Comparison of ENCODE assay signal across 18 cellular contexts in the genomic region with DNA sequence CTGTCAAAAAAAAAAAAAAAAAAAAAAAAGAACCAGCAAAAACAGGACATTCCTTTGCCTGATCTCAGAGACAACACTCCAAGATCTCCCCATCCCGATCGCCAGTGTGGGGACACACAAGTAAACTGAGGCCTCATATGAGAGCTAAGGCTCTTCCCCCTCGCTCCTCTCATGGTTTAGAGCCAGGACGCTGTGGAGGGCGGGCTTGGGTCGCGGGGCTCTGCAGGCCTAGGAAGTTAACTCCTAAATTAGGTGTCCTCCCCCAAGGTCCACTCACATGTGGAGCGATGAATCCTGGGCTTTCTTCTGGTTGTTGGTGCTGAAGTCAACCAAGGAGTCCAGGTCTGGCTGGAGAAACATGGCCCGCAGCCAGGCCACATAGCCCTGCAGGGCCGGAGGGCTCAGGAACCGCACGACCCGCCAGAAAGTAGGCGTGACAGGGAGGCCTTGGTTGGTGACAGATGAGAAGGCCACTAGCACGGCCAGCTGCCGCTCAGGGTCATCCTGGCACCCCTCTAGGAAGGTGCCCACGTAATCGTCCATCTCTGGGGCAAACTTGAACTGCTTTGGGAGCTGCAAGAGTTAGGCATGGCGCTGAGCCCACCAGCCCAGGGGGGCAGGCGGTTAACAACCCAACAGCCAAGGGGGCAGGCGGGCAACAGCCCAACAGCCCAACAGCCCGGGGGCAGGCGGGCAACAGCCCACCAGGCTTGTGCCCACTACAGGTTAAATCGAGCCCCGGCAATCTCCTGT. TPM values are rescaled to one million over a fixed set of nuclear protein-coding genes. Genes with fewer than 3 reads are reported as not detected.
DNase-seq lines count a peak whose midpoint lies in the region; ATAC-seq, FAIRE-seq and TF ChIP-seq lines count a peak whose summit lies in the region.
"Had no signal": no experiment of that assay in that cellular context is flagged by ENCODE, and none has a peak within 500 bp of the region (broad histone marks: within the 10 kb centered on the region; RNA-seq: fewer than 3 reads in every experiment).

No MANE protein-coding gene starts in this region.

- TF ChIP-seq CTCF in HepG2 (CRISPR knock-in tag; IDR thresholded peaks at IDR 0.05) (no peak), right lobe of liver (IDR thresholded peaks at IDR 0.05) (no peak), RWPE1 (conservative IDR thresholded peaks at IDR 0.05; ENCODE audit: low read depth) (no peak), kidney (IDR thresholded peaks at IDR 0.05; ENCODE audit: borderline replicate concordance, extremely low read depth, insufficient read depth) (no peak), spleen (IDR thresholded peaks at IDR 0.05 in 8 of 11, conservative IDR thresholded peaks at IDR 0.05 in 3 of 11) (no peak), dorsolateral prefrontal cortex (IDR thresholded peaks at IDR 0.05 in 54 of 56, conservative IDR thresholded peaks at IDR 0.05 in 2 of 56; ENCODE audit: low read depth in 1 of 56, partially characterized antibody in 56 of 56) (no peak)

- TF ChIP-seq POLR2A in HepG2 (IDR thresholded peaks at IDR 0.05; ENCODE audit: insufficient read depth in 1 of 2, low read depth in 2 of 2, low read length in 2 of 2), result no peak
- TF ChIP-seq POLR2A in right lobe of liver (IDR thresholded peaks at IDR 0.05), result no peak
- TF ChIP-seq POLR2A in spleen (IDR thresholded peaks at IDR 0.05), result no peak

- BruUV-seq in HepG2 (replicated peaks; lab: Mats Ljungman, UMichigan), result no TSS peak

- H3K27ac ChIP-seq in HepG2 (ENCODE audit: extremely low read length, insufficient read depth, low read length), result no peak overlapping the region
- H3K27ac ChIP-seq in right lobe of liver, result no peak overlapping the region
- 0 out of 2 replicates have a peak overlapping the region, but pooled peaks have one; percentile 5 for H3K27ac ChIP-seq in RWPE1
- no peak overlapping the region for H3K27ac ChIP-seq in kidney (ENCODE audit: low read depth in 2 of 2, low read length in 2 of 2)
- H3K27ac ChIP-seq in spleen, result peak overlapping the region in 2 of 8 donors; percentile 0 to 40
- no peak overlapping the region for H3K27ac ChIP-seq in dorsolateral prefrontal cortex
- H3K27ac ChIP-seq: A549, C4-2B had no signal

- H3K9ac ChIP-seq in HepG2 (ENCODE audit: insufficient read depth, low read depth, low read length), result no peak overlapping the region
- no peak overlapping the region for H3K9ac ChIP-seq in kidney (ENCODE audit: low read length in 2 of 2)

- TF ChIP-seq RAD21 in HepG2 (CRISPR knock-in tag; IDR thresholded peaks at IDR 0.05), result no peak

- H3K27me3 ChIP-seq in HepG2 (ENCODE audit: control insufficient read depth in 1 of 2, insufficient read depth in 2 of 2, low read length in 2 of 2) (no peaks in the 10 kb centered on the region), right lobe of liver (no peaks in the 10 kb centered on the region), spleen (replicated peaks in 1 of 7) (no peaks in the 10 kb centered on the region), dorsolateral prefrontal cortex (no peaks in the 10 kb centered on the region)
- H3K27me3 ChIP-seq: BE2C had no signal

- CTCF ChIA-PET in HepG2 (lab: Yijun Ruan, JAX; ENCODE audit: low intra/inter-chr PET ratio, low total read pairs) (no interaction called here), RWPE1 (lab: Yijun Ruan, JAX) (interaction anchor here (0.8 kb wide), 1 partner anchor 15 kb away, joined by 3 read pairs; no protein-coding TSS in a partner anchor)

- no peak for ATAC-seq in HepG2
- ATAC-seq in right lobe of liver, result no peak
- no peak for ATAC-seq in activated CD4-positive, CD25-positive, alpha-beta regulatory T cell treated with anti-CD3 and anti-CD28 coated beads, Interleukin-2, amount 50 U/mL, for 24 hours
- ATAC-seq in GM18861 (IDR thresholded peaks at IDR 0.05; ENCODE audit: unreplicated experiment), result no peak
- ATAC-seq: A549 had no signal

- H4K20me1 ChIP-seq in HepG2 (ENCODE audit: insufficient read depth, low read length), result no peaks in the 10 kb centered on the region

- TF ChIP-seq EP300 in HepG2 (IDR thresholded peaks at IDR 0.05; ENCODE audit: low read depth in 2 of 2, low read length in 2 of 2) (no peak), HepG2 (CRISPR knock-in tag; IDR thresholded peaks at IDR 0.05; ENCODE audit: borderline replicate concordance) (no peak)

- H2AFZ ChIP-seq in HepG2 (ENCODE audit: low read length), result no peak overlapping the region

- H3K4me1 ChIP-seq in HepG2 (ENCODE audit: insufficient read depth, low read length), result peaks cover 14% of the 10 kb centered on the region
- peaks cover 0 to 9% (median 4%) of the 10 kb centered on the region in 4 donors for H3K4me1 ChIP-seq in right lobe of liver
- peaks cover 0 to 9% of the 10 kb centered on the region in 2 donors for H3K4me1 ChIP-seq in kidney (ENCODE audit: control insufficient read depth in 1 of 2, insufficient read depth in 1 of 2, low read depth in 1 of 2, low read length in 2 of 2)
- peaks cover 11 to 29% (median 20%) of the 10 kb centered on the region in 6 donors for H3K4me1 ChIP-seq in spleen
- H3K4me1 ChIP-seq: BE2C had no signal

- H3K4me3 ChIP-seq in HepG2 (replicated peaks in 1 of 3; ENCODE audit: insufficient read depth in 1 of 3, low read depth in 2 of 3, low read length in 3 of 3) (no peak overlapping the region), right lobe of liver (no peak overlapping the region), kidney (ENCODE audit: low read length in 2 of 2) (no peak overlapping the region), spleen (no peak overlapping the region), dorsolateral prefrontal cortex (no peak overlapping the region)
- H3K4me3 ChIP-seq: A549 had no signal

- POLR2A ChIA-PET in HepG2 (lab: Yijun Ruan, JAX), result no interaction called here
- POLR2A ChIA-PET in RWPE1 (lab: Yijun Ruan, JAX; ENCODE audit: low non-redundant PET), result interaction anchor here (0.6 kb wide), 1 partner anchor 13 kb away, joined by 3 read pairs; no protein-coding TSS in a partner anchor

- WGBS in HepG2 (ENCODE audit: low lambda C conversion rate), result 99% methylated on average over 14 of the region's 25 CpGs
- WGBS in right lobe of liver (ENCODE audit: insufficient coverage, low coverage, low lambda C conversion rate, missing lambda C conversion rate), result 96% methylated on average over 3 of the region's 25 CpGs
- WGBS in spleen, 5 donors, result 86 to 91% (median 87%) methylated on average over 15 to 25 of the region's 25 CpGs

- H3K79me2 ChIP-seq in HepG2 (ENCODE audit: insufficient read depth, low read length), result peaks cover 14% of the 10 kb centered on the region

- in situ Hi-C loops in HepG2 (cut with HindIII; ENCODE audit: extremely low pct_ligation_motif_present, low pct_unique_long_range_greater_than_20kb), result loop anchor here (10.0 kb wide), 1 partner anchor 345 kb away; the partner anchor contains the start of gene C17orf107

- no peak for FAIRE-seq in HepG2 (lab: Jason Lieb, UNC)
- no peak for FAIRE-seq in kidney (lab: Jason Lieb, UNC)
- FAIRE-seq: A549, GM12892 had no signal

- H3K36me3 ChIP-seq in HepG2 (replicated peaks in 1 of 2; ENCODE audit: control insufficient read depth in 1 of 2, insufficient read depth in 2 of 2, low read length in 2 of 2) (peaks cover 43 to 80% of the 10 kb centered on the region in 2 experiments), right lobe of liver (peaks cover 0 to 58% (median 20%) of the 10 kb centered on the region in 4 donors), kidney (ENCODE audit: control insufficient read depth in 1 of 2, insufficient read depth in 2 of 2, low read length in 2 of 2) (peaks cover 13 to 27% of the 10 kb centered on the region in 2 donors), spleen (peaks cover 3 to 92% (median 85%) of the 10 kb centered on the region in 6 donors)

- intact Hi-C loops in HepG2 (cut with micrococcal nuclease; ENCODE audit: unreplicated experiment) (no loop called here), right lobe of liver (cut with DNase I) (loop anchor here in 1 of 2 donors (10.0 kb wide), 1 partner anchor 125 kb away; no protein-coding TSS in a partner anchor), kidney (cut with DNase I) (no loop called here), spleen (cut with DNase I; ENCODE audit: low total_unique reads) (no loop called here), dorsolateral prefrontal cortex (cut with DNase I) (loop anchor here in 1 of 2 donors (5.0 to 10.0 kb wide), 3 partner anchors 128 to 345 kb away; no protein-coding TSS in a partner anchor)

- H3K9me3 ChIP-seq in HepG2 (ENCODE audit: low read length) (no peaks in the 10 kb centered on the region), right lobe of liver (no peaks in the 10 kb centered on the region), kidney (ENCODE audit: control insufficient read depth in 1 of 2, low read length in 2 of 2) (no peaks in the 10 kb centered on the region), spleen (no peaks in the 10 kb centered on the region)
- H3K9me3 ChIP-seq: A549, BE2C had no signal

- H3K4me2 ChIP-seq in HepG2 (ENCODE audit: low read depth, low read length), result no peak overlapping the region
- H3K4me2 ChIP-seq: A549 had no signal

- no peak for DNase-seq in HepG2 (ENCODE audit: low spot score)
- no peak for DNase-seq in right lobe of liver
- DNase-seq in RWPE1 (ENCODE audit: low spot score), result no peak
- peak; percentile 70 for DNase-seq in kidney
- peak; percentile 74 for DNase-seq in spleen
- no peak for DNase-seq in dorsolateral prefrontal cortex
- DNase-seq: BE2C; CD4-positive, alpha-beta memory T cell; GDM1; HCEC 1CT had no signal

RNA-seq across cellular contexts. Expression of gene MYBBP1A, which starts 5.2 kb away (rescaled TPM):
- total RNA-seq in HepG2 (2016; rRNA removed; fragmentation: Illumina TruSeq; extraction: Trizol) (40.4 and 54.8 TPM in 2 replicates), right lobe of liver (10 to 100 TPM; 16.3 to 32.0 (median 23.7) TPM), kidney (51.6 TPM), spleen (10 to 100 TPM; 37.1 to 71.2 (median 54.4) TPM), dorsolateral prefrontal cortex (100 to 1,000 TPM in 2 of 120 experiments, 10 to 100 TPM in 118; 49.9 to 110 (median 68.5) TPM)
- 58.9 and 65.5 TPM in 2 replicates for total RNA-seq in HepG2 (2016; cell fraction: cytosol; rRNA removed; fragmentation: Illumina TruSeq; extraction: Trizol; ENCODE audit: low read depth)
- 35.1 and 61.8 TPM in 2 replicates for total RNA-seq in HepG2 (2016; cell fraction: insoluble cytoplasmic fraction; rRNA removed; fragmentation: Illumina TruSeq; extraction: Trizol)
- total RNA-seq in HepG2 (2016; cell fraction: membrane; rRNA removed; fragmentation: Illumina TruSeq; extraction: Trizol), result 24.4 and 24.9 TPM in 2 replicates
- 52.0 and 62.6 TPM in 2 replicates for total RNA-seq in HepG2 (2016; cell fraction: nucleus; rRNA removed; fragmentation: Illumina TruSeq; extraction: Trizol)
- polyA plus RNA-seq in HepG2 (2011; rRNA removed) (18.6 and 28.4 TPM in 2 replicates), kidney (ENCODE audit: insufficient read depth, low read depth, low replicate concordance) (11.9 TPM), spleen (10 to 100 TPM; 24.7 to 48.6 (median 35.5) TPM)
- polyA plus RNA-seq in HepG2 (2011; cell fraction: cytosol; rRNA removed), result 9.7 and 12.5 TPM in 2 replicates
- 158 and 176 TPM in 2 replicates for polyA plus RNA-seq in HepG2 (2011; cell fraction: nucleus; rRNA removed)
- 28.0 and 41.5 TPM in 2 replicates for polyA plus RNA-seq in HepG2 (2012)
- polyA plus RNA-seq in HepG2 (2016; cell fraction: cytosol; fragmentation: Illumina TruSeq; extraction: Trizol; ENCODE audit: low read depth), result 7.8 and 7.9 TPM in 2 replicates
- 28.2 and 32.7 TPM in 2 replicates for polyA plus RNA-seq in HepG2 (2016; cell fraction: insoluble cytoplasmic fraction; fragmentation: Illumina TruSeq; extraction: Trizol; ENCODE audit: low read depth)
- 9.0 and 12.1 TPM in 2 replicates for polyA plus RNA-seq in HepG2 (2016; cell fraction: membrane; fragmentation: Illumina TruSeq; extraction: Trizol; ENCODE audit: low read depth)
- polyA plus RNA-seq in HepG2 (2016; cell fraction: nucleus; fragmentation: Illumina TruSeq; extraction: Trizol; ENCODE audit: insufficient read depth, low read depth), result 146 and 160 TPM in 2 replicates
- 50.2 and 100 TPM in 2 replicates for polyA minus RNA-seq in HepG2 (2011; rRNA and poly(A)+ RNA removed; ENCODE audit: low replicate concordance)
- 19.4 and 21.0 TPM in 2 replicates for polyA minus RNA-seq in HepG2 (2011; cell fraction: cytosol; rRNA and poly(A)+ RNA removed)
- polyA minus RNA-seq in HepG2 (2011; cell fraction: nucleus; rRNA and poly(A)+ RNA removed), result 53.3 and 54.8 TPM in 2 replicates

RNA-seq across cellular contexts. Expression of gene GGT6, which starts 10.4 kb away (rescaled TPM):
- total RNA-seq in HepG2 (2016; rRNA removed; fragmentation: Illumina TruSeq; extraction: Trizol) (0.70 and 0.80 TPM in 2 replicates), right lobe of liver (under 1 TPM; 0.09 to 0.92 (median 0.27) TPM), kidney (16.8 TPM), spleen (under 1 TPM in 1 of 7 donors, not detected in 6; 0.42 TPM), dorsolateral prefrontal cortex (under 1 TPM in 1 of 120 experiments, not detected in 119; 0.29 TPM)
- total RNA-seq in HepG2 (2016; cell fraction: cytosol; rRNA removed; fragmentation: Illumina TruSeq; extraction: Trizol; ENCODE audit: low read depth), result 0.20 and 0.26 TPM in 2 replicates
- total RNA-seq in HepG2 (2016; cell fraction: insoluble cytoplasmic fraction; rRNA removed; fragmentation: Illumina TruSeq; extraction: Trizol), result 0.68 and 1.1 TPM in 2 replicates
- total RNA-seq in HepG2 (2016; cell fraction: membrane; rRNA removed; fragmentation: Illumina TruSeq; extraction: Trizol), result 0.59 and 0.62 TPM in 2 replicates
- total RNA-seq in HepG2 (2016; cell fraction: nucleus; rRNA removed; fragmentation: Illumina TruSeq; extraction: Trizol), result 0.28 and 0.37 TPM in 2 replicates
- polyA plus RNA-seq in HepG2 (2011; rRNA removed) (0.14 and 0.16 TPM in 2 replicates), kidney (ENCODE audit: insufficient read depth, low read depth, low replicate concordance) (51.4 TPM), spleen (under 1 TPM in 1 of 3 donors, not detected in 2; 0.03 TPM)
- polyA plus RNA-seq in HepG2 (2011; cell fraction: cytosol; rRNA removed), result 0.10 and 0.12 TPM in 2 replicates
- polyA plus RNA-seq in HepG2 (2011; cell fraction: nucleus; rRNA removed), result 0.09 and 0.43 TPM in 2 replicates
- 0.24 and 0.29 TPM in 2 replicates for polyA plus RNA-seq in HepG2 (2012)
- polyA plus RNA-seq in HepG2 (2016; cell fraction: cytosol; fragmentation: Illumina TruSeq; extraction: Trizol; ENCODE audit: low read depth), result 0.24 and 0.27 TPM in 2 replicates
- 0.71 and 1.2 TPM in 2 replicates for polyA plus RNA-seq in HepG2 (2016; cell fraction: insoluble cytoplasmic fraction; fragmentation: Illumina TruSeq; extraction: Trizol; ENCODE audit: low read depth)
- 0.50 and 0.52 TPM in 2 replicates for polyA plus RNA-seq in HepG2 (2016; cell fraction: membrane; fragmentation: Illumina TruSeq; extraction: Trizol; ENCODE audit: low read depth)
- 1.1 and 1.5 TPM in 2 replicates for polyA plus RNA-seq in HepG2 (2016; cell fraction: nucleus; fragmentation: Illumina TruSeq; extraction: Trizol; ENCODE audit: insufficient read depth, low read depth)
- 0.38 TPM in 1 of 2 replicates, not detected in the other for polyA minus RNA-seq in HepG2 (2011; rRNA and poly(A)+ RNA removed; ENCODE audit: low replicate concordance)
- polyA minus RNA-seq in HepG2 (2011; cell fraction: cytosol; rRNA and poly(A)+ RNA removed), result not detected in 2 replicates
- 0.12 TPM in 1 of 2 replicates, not detected in the other for polyA minus RNA-seq in HepG2 (2011; cell fraction: nucleus; rRNA and poly(A)+ RNA removed)
- total RNA-seq: CD4-positive, alpha-beta memory T cell; H4 had no signal
- polyA plus RNA-seq: A549; AG04450; CD4-positive, alpha-beta memory T cell had no signal

RNA-seq across cellular contexts. Expression of gene SMTNL2, which starts 34.4 kb away (rescaled TPM):
- 5.1 and 5.8 TPM in 2 replicates for total RNA-seq in HepG2 (2016; rRNA removed; fragmentation: Illumina TruSeq; extraction: Trizol)
- total RNA-seq in HepG2 (2016; cell fraction: cytosol; rRNA removed; fragmentation: Illumina TruSeq; extraction: Trizol; ENCODE audit: low read depth), result 1.5 and 1.6 TPM in 2 replicates
- total RNA-seq in HepG2 (2016; cell fraction: insoluble cytoplasmic fraction; rRNA removed; fragmentation: Illumina TruSeq; extraction: Trizol), result 5.3 and 5.8 TPM in 2 replicates
- 4.8 and 5.0 TPM in 2 replicates for total RNA-seq in HepG2 (2016; cell fraction: membrane; rRNA removed; fragmentation: Illumina TruSeq; extraction: Trizol)
- 3.0 and 4.2 TPM in 2 replicates for total RNA-seq in HepG2 (2016; cell fraction: nucleus; rRNA removed; fragmentation: Illumina TruSeq; extraction: Trizol)
- polyA plus RNA-seq in HepG2 (2011; rRNA removed), result 0.41 and 1.1 TPM in 2 replicates
- polyA plus RNA-seq in HepG2 (2011; cell fraction: cytosol; rRNA removed), result 0.38 and 0.64 TPM in 2 replicates
- 0.42 and 0.95 TPM in 2 replicates for polyA plus RNA-seq in HepG2 (2011; cell fraction: nucleus; rRNA removed)
- polyA plus RNA-seq in HepG2 (2012), result 0.58 and 0.69 TPM in 2 replicates
- polyA plus RNA-seq in HepG2 (2016; cell fraction: cytosol; fragmentation: Illumina TruSeq; extraction: Trizol; ENCODE audit: low read depth), result 1.8 TPM in 2 replicates
- polyA plus RNA-seq in HepG2 (2016; cell fraction: insoluble cytoplasmic fraction; fragmentation: Illumina TruSeq; extraction: Trizol; ENCODE audit: low read depth), result 7.9 and 8.6 TPM in 2 replicates
- 2.3 and 3.2 TPM in 2 replicates for polyA plus RNA-seq in HepG2 (2016; cell fraction: membrane; fragmentation: Illumina TruSeq; extraction: Trizol; ENCODE audit: low read depth)
- polyA plus RNA-seq in HepG2 (2016; cell fraction: nucleus; fragmentation: Illumina TruSeq; extraction: Trizol; ENCODE audit: insufficient read depth, low read depth), result 5.8 and 9.1 TPM in 2 replicates
- 1.9 TPM in 1 of 2 replicates, not detected in the other for polyA minus RNA-seq in HepG2 (2011; rRNA and poly(A)+ RNA removed; ENCODE audit: low replicate concordance)
- polyA minus RNA-seq in HepG2 (2011; cell fraction: cytosol; rRNA and poly(A)+ RNA removed), result 0.70 and 0.99 TPM in 2 replicates
- polyA minus RNA-seq in HepG2 (2011; cell fraction: nucleus; rRNA and poly(A)+ RNA removed), result 0.13 TPM in 1 of 2 replicates, not detected in the other
- total RNA-seq in right lobe of liver, result under 1 TPM in 3 of 6 experiments, not detected in 3; 0.12 to 0.25 (median 0.14) TPM
- 25.6 TPM for total RNA-seq in kidney
- polyA plus RNA-seq in kidney (ENCODE audit: insufficient read depth, low read depth, low replicate concordance), result 58.1 TPM
- total RNA-seq in spleen, result 1 to 10 TPM in 2 of 7 donors, under 1 TPM in 5; 0.42 to 1.5 (median 0.97) TPM
- polyA plus RNA-seq in spleen, result under 1 TPM; 0.22 to 0.67 (median 0.36) TPM
- total RNA-seq in dorsolateral prefrontal cortex, result 1 to 10 TPM in 38 of 120 experiments, under 1 TPM in 51, not detected in 31; 0.19 to 4.3 (median 0.85) TPM
- total RNA-seq: CD4-positive, alpha-beta memory T cell; HT-29 had no signal
- polyA plus RNA-seq: CD4-positive, alpha-beta memory T cell had no signal

RNA-seq across cellular contexts. Expression of gene SPNS2, which starts 51.3 kb away (rescaled TPM):
- total RNA-seq in HepG2 (2016; rRNA removed; fragmentation: Illumina TruSeq; extraction: Trizol) (not detected in 2 replicates), right lobe of liver (10 to 100 TPM in 1 of 6 experiments, 1 to 10 TPM in 5; 3.0 to 12.4 (median 7.3) TPM), kidney (60.5 TPM), spleen (10 to 100 TPM; 19.6 to 53.5 (median 36.6) TPM), dorsolateral prefrontal cortex (100 to 1,000 TPM in 4 of 120 experiments, 10 to 100 TPM in 116; 41.1 to 115 (median 69.7) TPM)
- total RNA-seq in HepG2 (2016; cell fraction: cytosol; rRNA removed; fragmentation: Illumina TruSeq; extraction: Trizol; ENCODE audit: low read depth), result not detected in 2 replicates
- not detected in 2 replicates for total RNA-seq in HepG2 (2016; cell fraction: insoluble cytoplasmic fraction; rRNA removed; fragmentation: Illumina TruSeq; extraction: Trizol)
- total RNA-seq in HepG2 (2016; cell fraction: membrane; rRNA removed; fragmentation: Illumina TruSeq; extraction: Trizol), result not detected in 2 replicates
- not detected in 2 replicates for total RNA-seq in HepG2 (2016; cell fraction: nucleus; rRNA removed; fragmentation: Illumina TruSeq; extraction: Trizol)
- polyA plus RNA-seq in HepG2 (2011; rRNA removed) (0.01 and 0.03 TPM in 2 replicates), kidney (ENCODE audit: insufficient read depth, low read depth, low replicate concordance) (75.1 TPM), spleen (10 to 100 TPM in 2 of 3 donors, 1 to 10 TPM in 1; 8.1 to 20.4 (median 13.2) TPM)
- polyA plus RNA-seq in HepG2 (2011; cell fraction: cytosol; rRNA removed), result 0.03 and 0.05 TPM in 2 replicates
- 0.14 TPM in 1 of 2 replicates, not detected in the other for polyA plus RNA-seq in HepG2 (2011; cell fraction: nucleus; rRNA removed)
- polyA plus RNA-seq in HepG2 (2012), result 0.16 and 0.34 TPM in 2 replicates
- not detected in 2 replicates for polyA plus RNA-seq in HepG2 (2016; cell fraction: cytosol; fragmentation: Illumina TruSeq; extraction: Trizol; ENCODE audit: low read depth)
- polyA plus RNA-seq in HepG2 (2016; cell fraction: insoluble cytoplasmic fraction; fragmentation: Illumina TruSeq; extraction: Trizol; ENCODE audit: low read depth), result not detected in 2 replicates
- polyA plus RNA-seq in HepG2 (2016; cell fraction: membrane; fragmentation: Illumina TruSeq; extraction: Trizol; ENCODE audit: low read depth), result not detected in 2 replicates
- not detected in 2 replicates for polyA plus RNA-seq in HepG2 (2016; cell fraction: nucleus; fragmentation: Illumina TruSeq; extraction: Trizol; ENCODE audit: insufficient read depth, low read depth)
- polyA minus RNA-seq in HepG2 (2011; rRNA and poly(A)+ RNA removed; ENCODE audit: low replicate concordance), result 0.16 TPM in 1 of 2 replicates, not detected in the other
- not detected in 2 replicates for polyA minus RNA-seq in HepG2 (2011; cell fraction: cytosol; rRNA and poly(A)+ RNA removed)
- not detected in 2 replicates for polyA minus RNA-seq in HepG2 (2011; cell fraction: nucleus; rRNA and poly(A)+ RNA removed)
- polyA plus RNA-seq: AG04450 had no signal

Comparison
In these comparisons a context has a peak if more than half of its experiments do, and no peak if none do; other contexts are left out.
1. DNase-seq: peak in kidney (single experiment) and spleen (single experiment); none in HepG2 (single experiment), right lobe of liver (0 of 3), RWPE1 (single experiment) and dorsolateral prefrontal cortex (0 of 10).